ENCODE assay signal across 8 cellular contexts in the genomic region with DNA sequence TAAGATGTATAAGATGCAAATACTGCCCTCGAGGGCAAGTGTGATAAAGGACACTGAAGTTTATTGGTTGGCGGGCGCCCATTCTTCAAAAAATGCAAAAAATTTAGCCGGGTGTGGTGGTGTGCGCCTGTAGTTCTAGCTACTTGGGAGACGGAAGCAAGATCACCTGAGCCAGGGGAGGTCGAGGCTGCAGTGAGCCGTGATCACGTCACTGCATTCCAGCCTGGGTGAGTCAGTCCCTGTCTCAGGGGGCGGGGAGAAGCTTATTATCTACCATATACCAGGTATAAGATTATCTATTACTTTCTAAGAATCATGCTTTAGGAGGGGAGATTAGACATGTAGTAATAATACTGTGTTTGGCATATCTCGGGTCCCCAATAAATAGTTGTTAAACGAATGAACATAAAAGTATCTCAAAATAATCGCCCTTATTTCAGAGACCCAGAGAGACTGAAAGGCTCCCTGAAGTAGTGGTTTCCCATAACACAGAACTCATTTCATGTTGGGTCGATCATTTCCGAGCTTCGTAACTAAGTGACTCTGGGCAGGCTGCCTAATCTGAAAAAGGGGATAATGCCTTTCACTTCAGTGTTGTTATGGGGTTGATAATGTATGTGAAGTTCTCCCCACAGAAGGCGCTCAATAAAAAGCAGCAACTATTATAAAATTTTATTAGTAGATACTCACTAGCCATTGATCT. TPM values are rescaled to one million over a fixed set of nuclear protein-coding genes. Genes with fewer than 3 reads are reported as not detected.
DNase-seq lines count a peak whose midpoint lies in the region; ATAC-seq, FAIRE-seq and TF ChIP-seq lines count a peak whose summit lies in the region.

No MANE protein-coding gene starts in this region.

- H3K27ac ChIP-seq in OCI-LY7 (ENCODE audit: low read depth, low read length, poor library complexity, severe bottlenecking) (peak overlapping the region; percentile 74), tibial nerve (peak overlapping the region; percentile 57 to 97 (median 92))

- no peak for TF ChIP-seq POLR2A in tibial nerve (IDR thresholded peaks at IDR 0.05)

- DNase-seq in ELF-1 (ENCODE audit: low read depth, low spot score) (peak; percentile 81), OCI-LY7 (ENCODE audit: low spot score) (no peak), bronchial epithelial cell (ENCODE audit: low read depth) (peak; percentile 81), tibial nerve (ENCODE audit: low spot score in 2 of 2) (no peak), UCSD-AML1 (lab: John Stamatoyannopoulos, UW; ENCODE audit: unreplicated experiment) (no peak), iPS-NIHi11 (ENCODE audit: low spot score) (no peak)

- H3K4me3 ChIP-seq in OCI-LY7 (ENCODE audit: low read depth, low read length, poor library complexity, severe bottlenecking) (peak overlapping the region; percentile 83), bronchial epithelial cell (ENCODE audit: low read depth, low read length) (peak overlapping the region; percentile 84), mononuclear cell (ENCODE audit: low read length) (peak overlapping the region; percentile 70), tibial nerve (peak overlapping the region; percentile 59 to 96 (median 81))

- TF ChIP-seq CTCF in OCI-LY7 (conservative IDR thresholded peaks at IDR 0.05; ENCODE audit: low read length) (no peak), bronchial epithelial cell (IDR thresholded peaks at IDR 0.05; ENCODE audit: insufficient read depth, low read length, severe bottlenecking) (no peak), tibial nerve (IDR thresholded peaks at IDR 0.05) (no peak)

- no peak for ATAC-seq in GM19328 (IDR thresholded peaks at IDR 0.05; ENCODE audit: unreplicated experiment)

- H4K20me1 ChIP-seq in OCI-LY7 (ENCODE audit: insufficient read depth, low read length), result peaks cover 19% of the 10 kb centered on the region

- peak overlapping the region; percentile 71; the same call in 1 of the 2 replicates for H2AFZ ChIP-seq in OCI-LY7 (ENCODE audit: low read length)

- 43 to 49% methylated on average over 17 of the region's 17 CpGs for WGBS in tibial nerve, 2 donors

- no peak for TF ChIP-seq EP300 in tibial nerve (IDR thresholded peaks at IDR 0.05)

- intact Hi-C loops in OCI-LY7 (cut with micrococcal nuclease; ENCODE audit: unreplicated experiment), result loop anchor here (5.0 kb wide), 1 partner anchor 312 kb away; a partner anchor contains a TSS

- H3K9me3 ChIP-seq in OCI-LY7 (ENCODE audit: low read length) (no peaks in the 10 kb centered on the region), mononuclear cell (ENCODE audit: low read depth, low read length) (no peaks in the 10 kb centered on the region), tibial nerve (no peaks in the 10 kb centered on the region)

- POLR2A ChIA-PET in OCI-LY7 (lab: Charles Lee), result interaction anchor here (1.3 kb wide), 1 partner anchor 101 kb away, joined by 6 read pairs; a partner anchor contains a TSS

- H3K4me2 ChIP-seq in OCI-LY7 (ENCODE audit: low read length), result peak overlapping the region; percentile 91

- H3K36me3 ChIP-seq in OCI-LY7 (ENCODE audit: insufficient read depth, low read length) (peaks cover 10% of the 10 kb centered on the region; the same call in 1 of the 2 replicates), bronchial epithelial cell (ENCODE audit: control insufficient read depth, insufficient read depth, low read length) (no peaks in the 10 kb centered on the region), tibial nerve (no peaks in the 10 kb centered on the region)

- peaks cover 28% of the 10 kb centered on the region for H3K4me1 ChIP-seq in OCI-LY7 (ENCODE audit: insufficient read depth, low read length, poor library complexity, severe bottlenecking)
- H3K4me1 ChIP-seq in mononuclear cell (ENCODE audit: insufficient read depth, low read length), result peaks cover 28% of the 10 kb centered on the region
- peaks cover 0 to 43% (median 23%) of the 10 kb centered on the region in 4 donors for H3K4me1 ChIP-seq in tibial nerve

- BruUV-seq in OCI-LY7 (replicated peaks; lab: Mats Ljungman, UMichigan), result no TSS peak

- H3K27me3 ChIP-seq in bronchial epithelial cell (ENCODE audit: control insufficient read depth, insufficient read depth, low read length) (no peaks in the 10 kb centered on the region), mononuclear cell (ENCODE audit: insufficient read depth, low read length) (no peaks in the 10 kb centered on the region), tibial nerve (no peaks in the 10 kb centered on the region)

- CTCF ChIA-PET in OCI-LY7 (lab: Charles Lee; ENCODE audit: unreplicated experiment), result interaction anchor here (1.0 kb wide), 1 partner anchor 15 kb away, joined by 3 read pairs; no protein-coding TSS in a partner anchor

- peaks cover 56% of the 10 kb centered on the region for H3K79me2 ChIP-seq in OCI-LY7 (ENCODE audit: insufficient read depth, low read depth, low read length)

- no peaks in the 10 kb centered on the region for H3K9me2 ChIP-seq in OCI-LY7 (ENCODE audit: insufficient read depth, low read length)

- no peak for FAIRE-seq in bronchial epithelial cell (lab: Jason Lieb, UNC)

RNA-seq across cellular contexts. Expression of a gene that starts 1.2 kb away (rescaled TPM):
- 29.0 TPM in 2 replicates for total RNA-seq in OCI-LY7 (2014; rRNA removed; shearing (Covaris generic))
- 44.8 and 53.1 TPM in 2 replicates for total RNA-seq in OCI-LY7 (2022)
- 28.0 and 32.6 TPM in 2 replicates for total RNA-seq in bronchial epithelial cell
- total RNA-seq in mononuclear cell, result 27.3 TPM
- 10 to 100 TPM; 13.5 to 22.2 (median 17.1) TPM for total RNA-seq in tibial nerve

RNA-seq across cellular contexts. Expression of a gene that starts 1.9 kb away (rescaled TPM):
- 0.90 and 3.8 TPM in 2 replicates for total RNA-seq in OCI-LY7 (2014; rRNA removed; shearing (Covaris generic))
- total RNA-seq in OCI-LY7 (2022) (3.9 and 4.7 TPM in 2 replicates), bronchial epithelial cell (not detected in 2 replicates), mononuclear cell (0.31 TPM), tibial nerve (under 1 TPM in 1 of 4 donors, not detected in 3; under 0.01 TPM)

RNA-seq across cellular contexts. Expression of a gene that starts 57.0 kb away (rescaled TPM):
- total RNA-seq in OCI-LY7 (2014; rRNA removed; shearing (Covaris generic)), result not detected in 2 replicates
- not detected in 2 replicates for total RNA-seq in OCI-LY7 (2022)
- total RNA-seq in bronchial epithelial cell, result 0.38 TPM in 1 of 2 replicates, not detected in the other
- not detected for total RNA-seq in mononuclear cell
- 1 to 10 TPM in 2 of 4 donors, under 1 TPM in 2; 0.22 to 5.7 (median 1.7) TPM for total RNA-seq in tibial nerve

Comparison
In these comparisons a context has a peak if more than half of its experiments do, and no peak if none do; other contexts are left out.
1. DNase-seq: peak in ELF-1 (single experiment) and bronchial epithelial cell (single experiment); none in OCI-LY7 (single experiment), tibial nerve (0 of 2), UCSD-AML1 (single experiment) and iPS-NIHi11 (single experiment).
2. Peak in every context shown above with its lines, with median percentiles within 50 percentile points of each other: H3K4me3 ChIP-seq.